In the genomic region with DNA sequence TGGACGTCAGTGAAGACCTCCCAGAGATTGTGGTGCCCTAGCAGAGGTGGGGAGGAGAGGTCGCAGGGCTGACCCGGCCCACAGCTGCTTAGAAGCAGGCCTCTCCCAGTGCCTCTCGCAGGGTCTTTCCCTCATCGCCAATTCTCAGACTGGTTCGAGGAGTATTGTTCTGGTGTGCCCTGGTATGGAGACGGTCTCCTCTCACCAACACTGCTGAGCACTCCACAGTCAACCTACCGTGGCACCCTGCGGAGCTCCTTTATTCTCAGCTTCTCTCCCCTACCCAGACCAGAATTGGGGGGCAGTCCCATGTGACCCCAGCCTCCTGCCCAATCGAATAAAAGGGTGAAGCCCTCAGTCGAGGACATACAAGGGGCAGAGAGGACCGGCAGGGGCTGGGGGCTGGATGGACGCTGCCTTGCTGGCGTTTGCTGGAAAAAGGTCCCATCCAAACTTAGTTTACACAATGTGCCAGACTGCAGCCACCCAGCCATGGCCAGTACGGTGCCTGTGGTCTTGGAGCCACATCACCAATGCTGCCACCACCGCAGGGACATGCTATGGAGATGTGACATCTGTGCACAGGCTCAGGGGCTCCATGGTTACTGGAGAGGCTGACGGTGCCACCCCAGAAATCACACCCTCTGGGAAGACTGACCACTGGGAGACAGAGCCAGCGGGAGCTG, we compare ENCODE assay signal across 19 cellular contexts.
DNase-seq lines count a peak whose midpoint lies in the region; ATAC-seq and TF ChIP-seq lines count a peak whose summit lies in the region.
"Had no signal": no experiment of that assay in that cellular context is flagged by ENCODE, and none has a peak within 500 bp of the region (broad histone marks: within the 10 kb centered on the region; RNA-seq: fewer than 3 reads in every experiment).

No MANE protein-coding gene starts in this region.

- no peak for TF ChIP-seq CTCF in right atrium auricular region (IDR thresholded peaks at IDR 0.05)
- TF ChIP-seq CTCF in chondrocyte (IDR thresholded peaks at IDR 0.05): no peak
- no peak for TF ChIP-seq CTCF in esophagus squamous epithelium (IDR thresholded peaks at IDR 0.05)

- no peak overlapping the region for H3K27ac ChIP-seq in right atrium auricular region
- H3K27ac ChIP-seq in rectal smooth muscle tissue (ENCODE audit: low read depth, low read length): peak overlapping the region; percentile 48
- peak overlapping the region in 2 of 4 donors; percentile 60 to 73 for H3K27ac ChIP-seq in esophagus squamous epithelium
- H3K27ac ChIP-seq: prostate gland, SJSA1, vagina had no signal

- no peak overlapping the region for H3K9ac ChIP-seq in rectal smooth muscle tissue (ENCODE audit: low read length)

- peaks cover 9% of the 10 kb centered on the region for H3K4me1 Mint-ChIP-seq in chondrocyte (ENCODE audit: low read depth)

- intact Hi-C loops in left ventricle myocardium superior (cut with micrococcal nuclease): no loop called here
- intact Hi-C loops in esophagus squamous epithelium (cut with DNase I): no loop called here

- DNase-seq in left ventricle myocardium superior (peak; percentile 18), right atrium auricular region (ENCODE audit: low spot score) (no peak), chondrocyte (ENCODE audit: low spot score) (peak; percentile 59), globus pallidus (ENCODE audit: low spot score) (no peak), esophagus squamous epithelium (lab: John Stamatoyannopoulos, UW) (no peak)
- DNase-seq: AML-193; EL; naive B cell; OCI-M1; stimulated activated CD4-positive, alpha-beta T cell treated with anti-CD3 and anti-CD28 coated beads, Interleukin-15, amount 100 ng/mL, for 24 hours had no signal

- H3K4me3 ChIP-seq in right atrium auricular region: no peak overlapping the region
- H3K4me3 ChIP-seq in rectal smooth muscle tissue (ENCODE audit: low read length): no peak overlapping the region
- no peak overlapping the region for H3K4me3 ChIP-seq in esophagus squamous epithelium
- H3K4me3 ChIP-seq: GM23338, heart left ventricle, prostate gland, SJSA1, vagina had no signal

- H3K9me3 Mint-ChIP-seq in chondrocyte (ENCODE audit: low read depth): no peaks in the 10 kb centered on the region
- H3K9me3 Mint-ChIP-seq: stimulated activated naive CD8-positive, alpha-beta T cell treated with anti-CD3 and anti-CD28 coated beads, Interleukin-15, Interleukin-2, amounts not matched to agents 100 ng/mL and 50 ng/mL, for 24 hours had no signal

- no peaks in the 10 kb centered on the region for H3K27me3 Mint-ChIP-seq in chondrocyte (ENCODE audit: low read depth)
- H3K27me3 Mint-ChIP-seq: naive B cell; stimulated activated naive CD8-positive, alpha-beta T cell treated with anti-CD3 and anti-CD28 coated beads, Interleukin-15, Interleukin-2, amounts not matched to agents 100 ng/mL and 50 ng/mL, for 24 hours had no signal

- ATAC-seq in left ventricle myocardium superior (no peak), HG02884 (IDR thresholded peaks at IDR 0.05; ENCODE audit: unreplicated experiment) (no peak)
- ATAC-seq: GM23338, heart left ventricle, WTC11 had no signal

- H3K27me3 ChIP-seq in right atrium auricular region (no peaks in the 10 kb centered on the region), rectal smooth muscle tissue (ENCODE audit: control insufficient read depth, insufficient read depth, low read length) (no peaks in the 10 kb centered on the region), esophagus squamous epithelium (no peaks in the 10 kb centered on the region)
- H3K27me3 ChIP-seq: heart left ventricle, SJSA1, vagina had no signal

- no peaks in the 10 kb centered on the region for H3K9me3 ChIP-seq in right atrium auricular region
- no peaks in the 10 kb centered on the region for H3K9me3 ChIP-seq in esophagus squamous epithelium
- H3K9me3 ChIP-seq: heart left ventricle, prostate gland, SJSA1, vagina had no signal

- no peak for TF ChIP-seq POLR2A in esophagus squamous epithelium (IDR thresholded peaks at IDR 0.05)

- H3K36me3 ChIP-seq in right atrium auricular region (no peaks in the 10 kb centered on the region), rectal smooth muscle tissue (ENCODE audit: control insufficient read depth, insufficient read depth, low read length) (no peaks in the 10 kb centered on the region), esophagus squamous epithelium (peaks cover 0 to 26% (median 0%) of the 10 kb centered on the region in 3 donors)
- H3K36me3 ChIP-seq: prostate gland had no signal

- 84 to 94% methylated on average over 10 to 11 of the region's 18 CpGs for WGBS in esophagus squamous epithelium, 2 donors

- H3K4me1 ChIP-seq in right atrium auricular region (peaks cover 0 to 14% of the 10 kb centered on the region in 2 donors), rectal smooth muscle tissue (ENCODE audit: control insufficient read depth, insufficient read depth, low read length) (peaks cover 36% of the 10 kb centered on the region), esophagus squamous epithelium (peaks cover 7 to 45% (median 35%) of the 10 kb centered on the region in 3 donors)

- no peaks in the 10 kb centered on the region for H3K36me3 Mint-ChIP-seq in chondrocyte (ENCODE audit: low read depth)

- no peak overlapping the region for H3K4me3 Mint-ChIP-seq in chondrocyte (ENCODE audit: unreplicated experiment)
- H3K4me3 Mint-ChIP-seq: GM23338; stimulated activated naive CD8-positive, alpha-beta T cell treated with anti-CD3 and anti-CD28 coated beads, Interleukin-15, Interleukin-2, amounts not matched to agents 100 ng/mL and 50 ng/mL, for 24 hours; WTC11 had no signal

- H3K27ac Mint-ChIP-seq in chondrocyte (ENCODE audit: unreplicated experiment): no peak overlapping the region
- H3K27ac Mint-ChIP-seq: GM23338; stimulated activated naive CD8-positive, alpha-beta T cell treated with anti-CD3 and anti-CD28 coated beads, Interleukin-15, Interleukin-2, amounts not matched to agents 100 ng/mL and 50 ng/mL, for 24 hours; WTC11 had no signal

Comparison
In these comparisons a context has a peak if more than half of its experiments do, and no peak if none do; other contexts are left out.
1. DNase-seq: peak in left ventricle myocardium superior (single experiment) and chondrocyte (single experiment); none in right atrium auricular region (single experiment), globus pallidus (single experiment) and esophagus squamous epithelium (single experiment).